Comparison of ENCODE assay signal across 9 cellular contexts in the genomic region with DNA sequence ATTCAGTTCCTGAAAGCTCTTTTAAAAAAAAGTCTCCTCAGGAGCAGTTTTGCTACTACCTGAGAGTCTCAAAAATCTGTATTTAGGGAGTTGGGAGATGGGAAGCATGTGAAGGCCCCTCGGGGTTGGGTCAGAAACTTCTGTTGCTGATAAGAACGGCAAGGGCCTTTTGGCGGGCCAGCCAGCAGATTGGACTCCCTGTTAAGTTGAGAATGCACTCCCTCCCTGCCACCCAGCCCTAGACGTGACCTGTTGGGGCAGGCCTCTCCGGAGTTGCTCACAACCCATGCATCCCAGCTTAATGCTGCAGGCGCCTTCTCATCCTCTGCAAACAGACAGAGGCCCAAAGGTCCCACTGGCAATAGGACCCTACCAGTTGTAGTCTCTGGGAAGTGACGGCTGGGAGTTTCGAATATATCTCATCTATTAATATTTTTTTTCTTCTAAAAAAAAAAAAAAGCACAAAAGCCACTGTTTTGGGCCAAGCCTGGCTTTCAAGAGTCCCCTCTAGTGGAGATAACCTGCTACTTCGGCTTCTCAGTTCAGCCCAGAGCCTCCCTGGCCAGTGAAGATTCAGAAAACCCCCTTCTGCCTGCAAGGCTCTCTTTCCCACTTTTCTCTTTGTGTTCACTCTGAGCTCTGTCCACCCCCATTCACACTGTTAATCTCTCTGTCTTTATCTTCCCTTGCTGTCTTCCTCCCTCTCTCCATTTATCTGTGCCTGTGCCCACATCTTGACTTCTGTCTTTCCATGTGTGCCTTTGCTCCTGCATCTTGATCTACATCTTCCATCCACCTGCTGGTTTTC. TPM values are rescaled to one million over a fixed set of nuclear protein-coding genes. Genes with fewer than 3 reads are reported as not detected.
DNase-seq lines count a peak whose midpoint lies in the region; ATAC-seq and TF ChIP-seq lines count a peak whose summit lies in the region.
"Had no signal": no experiment of that assay in that cellular context is flagged by ENCODE, and none has a peak within 500 bp of the region (broad histone marks: within the 10 kb centered on the region; RNA-seq: fewer than 3 reads in every experiment).

No MANE protein-coding gene starts in this region.

- peak; percentile 88 for DNase-seq in DMS53 (lab: John Stamatoyannopoulos, UW)
- peak; percentile 55 for DNase-seq in HFFc6
- DNase-seq in mesendoderm = peak; percentile 87
- no peak for DNase-seq in omental fat pad (ENCODE audit: low spot score)

- H3K4me2 ChIP-seq in OCI-LY3 (ENCODE audit: low read length) = peak overlapping the region; percentile 64
- peak overlapping the region; percentile 53 for H3K4me2 ChIP-seq in mesendoderm (ENCODE audit: low read length)

- H3K79me2 ChIP-seq in OCI-LY3 (ENCODE audit: low read length) = peaks cover 86% of the 10 kb centered on the region
- H3K79me2 ChIP-seq in mesendoderm (ENCODE audit: control insufficient read depth, insufficient read depth, low read length) = peaks cover 77% of the 10 kb centered on the region

- H3K79me1 ChIP-seq in mesendoderm (ENCODE audit: low read length) = peaks cover 19% of the 10 kb centered on the region

- no peaks in the 10 kb centered on the region for H3K9me3 Mint-ChIP-seq in HFFc6

- H3K4me1 Mint-ChIP-seq in HFFc6 (ENCODE audit: low read depth) = peaks cover 87% of the 10 kb centered on the region

- ATAC-seq in HG03025 (IDR thresholded peaks at IDR 0.05; ENCODE audit: low FRiP score, unreplicated experiment) (no peak), HG03135 (IDR thresholded peaks at IDR 0.05; ENCODE audit: unreplicated experiment) (no peak), omental fat pad (ENCODE audit: low FRiP score) (no peak)

- H2BK5ac ChIP-seq in mesendoderm (ENCODE audit: low read length) = no peak overlapping the region

- peaks cover 2% of the 10 kb centered on the region for H3K27me3 Mint-ChIP-seq in HFFc6 (ENCODE audit: insufficient read depth)

- H3K36me3 Mint-ChIP-seq in HFFc6 (ENCODE audit: low read depth) = peaks cover 7% of the 10 kb centered on the region; the same call in 1 of the 2 replicates

- H2AFZ ChIP-seq in OCI-LY3 (ENCODE audit: low read depth, low read length) = no peak overlapping the region

- H2BK120ac ChIP-seq in mesendoderm (ENCODE audit: low read depth, low read length) = peak overlapping the region; percentile 8

- peaks cover 7% of the 10 kb centered on the region for H3K36me3 ChIP-seq in OCI-LY3 (replicated peaks; ENCODE audit: low read depth, low read length)
- no peaks in the 10 kb centered on the region for H3K36me3 ChIP-seq in duodenal mucosa (ENCODE audit: control insufficient read depth in 1 of 2, insufficient read depth in 2 of 2, low read length in 2 of 2)
- no peaks in the 10 kb centered on the region for H3K36me3 ChIP-seq in mesendoderm (ENCODE audit: control insufficient read depth, insufficient read depth, low read length)

- H3K4ac ChIP-seq in mesendoderm (ENCODE audit: low read depth, low read length) = no peak overlapping the region

- no peak overlapping the region for H3K23ac ChIP-seq in mesendoderm (ENCODE audit: low read length)

- TF ChIP-seq CTCF in HFFc6 (IDR thresholded peaks at IDR 0.05) (peak; percentile 90), OCI-LY3 (IDR thresholded peaks at IDR 0.05; ENCODE audit: low read depth, low read length) (peak; percentile 76), omental fat pad (IDR thresholded peaks at IDR 0.05) (no peak)

- H2BK15ac ChIP-seq in mesendoderm (replicated peaks; ENCODE audit: low read depth) = no peak overlapping the region

- peak overlapping the region; percentile 89 for H2AK5ac ChIP-seq in mesendoderm (ENCODE audit: low read length)

- H3K4me3 ChIP-seq in OCI-LY3 (ENCODE audit: low read length) (no peak overlapping the region; the same call in 1 of the 2 replicates), duodenal mucosa (ENCODE audit: low read depth in 1 of 2, low read length in 2 of 2) (peak overlapping the region; percentile 41 to 86), mesendoderm (ENCODE audit: low read length) (no peak overlapping the region)
- H3K4me3 ChIP-seq: SK-N-MC had no signal

- peaks cover 5% of the 10 kb centered on the region for H4K20me1 ChIP-seq in OCI-LY3 (ENCODE audit: insufficient read depth, low read length)

- H3K4me1 ChIP-seq in OCI-LY3 (ENCODE audit: low read length) (peaks cover 91% of the 10 kb centered on the region), duodenal mucosa (ENCODE audit: control insufficient read depth in 1 of 2, insufficient read depth in 2 of 2, low read length in 2 of 2) (peaks cover 66% of the 10 kb centered on the region in 2 donors), mesendoderm (ENCODE audit: control insufficient read depth, low read depth, low read length) (peaks cover 35% of the 10 kb centered on the region)

- no peak overlapping the region for H4K8ac ChIP-seq in mesendoderm (ENCODE audit: low read depth, low read length)

- peak overlapping the region; percentile 77 for H3K56ac ChIP-seq in mesendoderm (ENCODE audit: low read length)

- no CpG with 5 or more reads among the region's 9 CpGs for WGBS in mesendoderm (ENCODE audit: extremely low coverage, insufficient coverage, low lambda C conversion rate)

- H3K18ac ChIP-seq in mesendoderm (ENCODE audit: low read length) = peak overlapping the region; percentile 43

- H3K27ac Mint-ChIP-seq in HFFc6 = peak overlapping the region; percentile 88; the same call in 1 of the 2 replicates

- peaks cover 10% of the 10 kb centered on the region for H3K27me3 ChIP-seq in OCI-LY3 (ENCODE audit: low read depth, low read length)
- H3K27me3 ChIP-seq in duodenal mucosa (ENCODE audit: control insufficient read depth in 1 of 2, insufficient read depth in 2 of 2, low read length in 2 of 2) = no peaks in the 10 kb centered on the region
- H3K27me3 ChIP-seq in mesendoderm (ENCODE audit: insufficient read depth, low read length, poor library complexity) = peaks cover 3% of the 10 kb centered on the region

- no peaks in the 10 kb centered on the region for H3K9me3 ChIP-seq in OCI-LY3 (ENCODE audit: insufficient read depth, low read length)
- no peaks in the 10 kb centered on the region for H3K9me3 ChIP-seq in duodenal mucosa (ENCODE audit: control insufficient read depth in 1 of 2, low read length in 2 of 2)

- H3K4me3 Mint-ChIP-seq in HFFc6 = peak overlapping the region; percentile 6; the same call in 1 of the 2 replicates

- no peak overlapping the region for H4K5ac ChIP-seq in mesendoderm (ENCODE audit: low read length)

- H3K27ac ChIP-seq in OCI-LY3 (ENCODE audit: low read length) (no peak overlapping the region), duodenal mucosa (ENCODE audit: low read depth, low read length) (peak overlapping the region; percentile 37), mesendoderm (ENCODE audit: low read depth, low read length) (no peak overlapping the region)
- H3K27ac ChIP-seq: SK-N-MC had no signal

- H3K9ac ChIP-seq in OCI-LY3 (ENCODE audit: low read length) (no peak overlapping the region), duodenal mucosa (ENCODE audit: low read depth in 1 of 2, low read length in 2 of 2) (peak overlapping the region; percentile 68 to 73), mesendoderm (ENCODE audit: low read length) (peak overlapping the region; percentile 92)

RNA-seq across cellular contexts. Expression of a gene that starts 5.3 kb away (rescaled TPM):
- 10 to 100 TPM; 20.9 to 29.9 (median 28.1) TPM for total RNA-seq in HFFc6 (2021; fragmentation: NEBNext Ultra II Directional; extraction: Animal tissue kit (Norgen Biotek cat#: 25700))
- polyA plus RNA-seq in mesendoderm (2013, experiment 1 of 2) = 7.9 TPM
- 7.4 TPM for polyA plus RNA-seq in mesendoderm (2013, experiment 2 of 2)
- 10 to 100 TPM; 21.7 to 67.9 (median 36.8) TPM for total RNA-seq in omental fat pad

Comparison
In these comparisons a context has a peak if more than half of its experiments do, and no peak if none do; other contexts are left out.
1. CTCF ChIP-seq: peak in HFFc6 (single experiment) and OCI-LY3 (single experiment); none in omental fat pad (0 of 3).
2. H3K4me3 ChIP-seq: peak in duodenal mucosa (2 of 2); none in OCI-LY3 (single experiment) and mesendoderm (single experiment).